ENCODE assay signal across 1 cellular context in the genomic region with DNA sequence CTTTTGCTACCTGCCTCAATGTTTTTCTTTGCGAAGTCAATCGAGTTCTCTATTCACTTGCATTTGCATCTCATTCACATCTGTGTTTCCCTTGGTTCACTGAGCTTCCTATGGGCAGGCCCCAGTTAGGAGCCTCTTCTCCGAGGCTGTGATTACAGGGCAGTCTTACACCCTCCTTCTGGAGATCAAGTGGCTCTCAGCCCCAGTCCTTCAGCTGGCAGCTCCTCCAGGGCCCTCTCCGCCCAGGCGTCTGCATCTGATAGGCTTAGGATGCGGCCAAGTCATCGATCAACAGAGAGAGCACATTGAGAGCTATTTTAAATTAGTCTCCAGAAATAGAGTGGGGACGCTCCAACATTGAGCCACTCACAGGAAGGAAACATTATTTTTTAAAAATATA.
TF ChIP-seq lines count a peak whose summit lies in the region.

No MANE protein-coding gene starts in this region.

TF ChIP-seq in HCT116, 20 proteins besides CTCF, POLR2A, EP300 and RAD21 (continued from another document):
- TF ChIP-seq, protein P1, sequence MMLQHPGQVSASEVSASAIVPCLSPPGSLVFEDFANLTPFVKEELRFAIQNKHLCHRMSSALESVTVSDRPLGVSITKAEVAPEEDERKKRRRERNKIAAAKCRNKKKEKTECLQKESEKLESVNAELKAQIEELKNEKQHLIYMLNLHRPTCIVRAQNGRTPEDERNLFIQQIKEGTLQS (IDR thresholded peaks at IDR 0.05) = no peak
- TF ChIP-seq EZH2phosphoT487 (IDR thresholded peaks at IDR 0.05; ENCODE audit: borderline replicate concordance) (no peak), POLR2AphosphoS5 (IDR thresholded peaks at IDR 0.05; ENCODE audit: low read depth, low read length) (no peak), SP1 (IDR thresholded peaks at IDR 0.05; ENCODE audit: low read depth) (no peak), REST (IDR thresholded peaks at IDR 0.05; ENCODE audit: low read depth) (no peak), JUND (IDR thresholded peaks at IDR 0.05) (no peak), SRF (IDR thresholded peaks at IDR 0.05; ENCODE audit: low read depth) (no peak), FOSL1 (IDR thresholded peaks at IDR 0.05; ENCODE audit: low read depth) (no peak), MAX (IDR thresholded peaks at IDR 0.05) (no peak), CBX3 (IDR thresholded peaks at IDR 0.05; ENCODE audit: low read depth) (no peak), EGR1 (IDR thresholded peaks at IDR 0.05; ENCODE audit: low read depth) (no peak), YY1 (IDR thresholded peaks at IDR 0.05; ENCODE audit: extremely low read depth, insufficient replicate concordance, low read depth, low read length) (no peak), ELF1 (IDR thresholded peaks at IDR 0.05; ENCODE audit: borderline replicate concordance, low read depth) (no peak), TCF7L2 (IDR thresholded peaks at IDR 0.05; ENCODE audit: borderline replicate concordance, extremely low read depth, insufficient read depth, insufficient read length) (no peak)
- TF ChIP-seq, protein P2, sequence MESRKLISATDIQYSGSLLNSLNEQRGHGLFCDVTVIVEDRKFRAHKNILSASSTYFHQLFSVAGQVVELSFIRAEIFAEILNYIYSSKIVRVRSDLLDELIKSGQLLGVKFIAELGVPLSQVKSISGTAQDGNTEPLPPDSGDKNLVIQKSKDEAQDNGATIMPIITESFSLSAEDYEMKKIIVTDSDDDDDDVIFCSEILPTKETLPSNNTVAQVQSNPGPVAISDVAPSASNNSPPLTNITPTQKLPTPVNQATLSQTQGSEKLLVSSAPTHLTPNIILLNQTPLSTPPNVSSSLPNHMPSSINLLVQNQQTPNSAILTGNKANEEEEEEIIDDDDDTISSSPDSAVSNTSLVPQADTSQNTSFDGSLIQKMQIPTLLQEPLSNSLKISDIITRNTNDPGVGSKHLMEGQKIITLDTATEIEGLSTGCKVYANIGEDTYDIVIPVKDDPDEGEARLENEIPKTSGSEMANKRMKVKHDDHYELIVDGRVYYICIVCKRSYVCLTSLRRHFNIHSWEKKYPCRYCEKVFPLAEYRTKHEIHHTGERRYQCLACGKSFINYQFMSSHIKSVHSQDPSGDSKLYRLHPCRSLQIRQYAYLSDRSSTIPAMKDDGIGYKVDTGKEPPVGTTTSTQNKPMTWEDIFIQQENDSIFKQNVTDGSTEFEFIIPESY (IDR thresholded peaks at IDR 0.05; ENCODE audit: extremely low read depth, insufficient replicate concordance, low read length) = no peak
